In the genomic region with DNA sequence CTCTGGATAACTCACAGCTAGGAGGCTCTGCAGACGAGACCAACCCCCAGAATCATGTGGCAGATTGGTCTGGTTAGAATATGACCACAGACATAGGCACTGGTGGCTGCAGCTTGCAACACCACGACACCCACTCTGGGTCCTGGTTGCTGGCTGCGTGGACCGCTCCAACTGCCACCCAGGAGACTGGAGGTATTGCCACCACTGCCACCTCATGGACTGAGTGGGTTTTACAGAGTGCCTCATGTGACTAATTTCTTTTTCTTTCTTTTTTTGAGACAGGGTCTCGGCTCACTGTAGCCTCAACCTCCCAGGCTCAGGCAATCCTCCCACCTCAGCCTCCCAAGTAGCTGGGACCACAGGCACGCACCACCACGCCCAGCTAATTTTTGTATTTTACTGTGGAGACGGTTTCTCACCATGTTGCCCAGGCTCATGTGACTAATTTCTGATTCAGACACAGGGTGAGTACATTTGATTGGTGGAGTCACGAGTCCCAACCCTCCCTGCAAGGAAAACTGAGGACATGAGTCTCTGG, we compare ENCODE assay signal across 8 cellular contexts. TPM values are rescaled to one million over a fixed set of nuclear protein-coding genes. Genes with fewer than 3 reads are reported as not detected.
DNase-seq lines count a peak whose midpoint lies in the region; ATAC-seq, FAIRE-seq and TF ChIP-seq lines count a peak whose summit lies in the region.

No MANE protein-coding gene starts in this region.

- peak; percentile 70 for TF ChIP-seq CTCF in GM12875 (IDR thresholded peaks at IDR 0.05; ENCODE audit: borderline replicate concordance, insufficient read depth, low read depth, low read length)

- H3K23ac ChIP-seq in trophoblast cell (ENCODE audit: low read length), result no peak overlapping the region

- H3K4me3 ChIP-seq in GM12875 (ENCODE audit: low read depth, low read length) (no peak overlapping the region), trophoblast cell (ENCODE audit: low read depth, low read length) (no peak overlapping the region)

- H3K4me2 ChIP-seq in trophoblast cell (ENCODE audit: low read length), result no peak overlapping the region

- no peaks in the 10 kb centered on the region for H3K27me3 ChIP-seq in trophoblast cell (ENCODE audit: insufficient read depth, low read length)

- no peaks in the 10 kb centered on the region for H3K9me3 ChIP-seq in trophoblast cell (ENCODE audit: insufficient read depth, low read depth, low read length)

- peak; percentile 46 for ATAC-seq in HG03439 (IDR thresholded peaks at IDR 0.05; ENCODE audit: unreplicated experiment)

- DNase-seq in SIG-M5 treated with dmso at 0.1 percent for 504 hours (lab: John Stamatoyannopoulos, UW; ENCODE audit: unreplicated experiment) (peak; percentile 82), germinal center (ENCODE audit: low spot score) (peak; percentile 63), trophoblast cell (peak; percentile 62 to 78), urothelium cell line (ENCODE audit: low spot score) (peak; percentile 60), NCI-H1930 (lab: John Stamatoyannopoulos, UW) (no peak)
- DNase-seq in activated effector memory CD4-positive, alpha-beta T cell treated with anti-CD3 and anti-CD28 coated beads, Interleukin-2, amount 50 U/mL, for 16 hours, result peak; percentile 86

- H4K91ac ChIP-seq in trophoblast cell (ENCODE audit: low read depth, low read length), result no peak overlapping the region

- no peak overlapping the region for H3K9ac ChIP-seq in trophoblast cell (ENCODE audit: low read length)

- no peak overlapping the region for H4K12ac ChIP-seq in trophoblast cell (ENCODE audit: low read depth, low read length)

- H4K8ac ChIP-seq in trophoblast cell (ENCODE audit: low read depth, low read length), result no peak overlapping the region

- no peak overlapping the region for H3K4ac ChIP-seq in trophoblast cell (ENCODE audit: low read depth, low read length)

- H2BK5ac ChIP-seq in trophoblast cell (ENCODE audit: low read depth, low read length, poor library complexity), result no peak overlapping the region

- WGBS in trophoblast cell (ENCODE audit: extremely low coverage, insufficient coverage, insufficient read length), result no CpG with 5 or more reads among the region's 9 CpGs

- no peak overlapping the region for H2AK5ac ChIP-seq in trophoblast cell (ENCODE audit: low read length)

- H2AFZ ChIP-seq in trophoblast cell (ENCODE audit: insufficient read depth, low read length, poor library complexity), result no peak overlapping the region

- H2BK120ac ChIP-seq in trophoblast cell (ENCODE audit: insufficient read depth, low read length, poor library complexity), result no peak overlapping the region

- no peaks in the 10 kb centered on the region for H3K79me2 ChIP-seq in trophoblast cell (ENCODE audit: control insufficient read depth, insufficient read depth, low read length, poor library complexity)

- no peak overlapping the region for H3K18ac ChIP-seq in trophoblast cell (ENCODE audit: low read length)

- no peaks in the 10 kb centered on the region for H3K79me1 ChIP-seq in trophoblast cell (ENCODE audit: low read length)

- H2BK12ac ChIP-seq in trophoblast cell (ENCODE audit: low read length), result no peak overlapping the region

- H3K4me1 ChIP-seq in trophoblast cell (ENCODE audit: control insufficient read depth in 1 of 2, insufficient read depth in 2 of 2, low read length in 2 of 2), result peaks cover 4% of the 10 kb centered on the region in 2 experiments

- no peaks in the 10 kb centered on the region for H3K36me3 ChIP-seq in trophoblast cell (ENCODE audit: control insufficient read depth in 1 of 2, insufficient read depth in 2 of 2, low read length in 2 of 2)

- H3K27ac ChIP-seq in trophoblast cell (ENCODE audit: low read depth, low read length), result no peak overlapping the region

- H3K14ac ChIP-seq in trophoblast cell (ENCODE audit: low read length), result no peak overlapping the region

- no peak for FAIRE-seq in urothelium cell line (lab: Jason Lieb, UNC)

RNA-seq across cellular contexts. Expression of gene NT5DC4, which starts 29.9 kb away (rescaled TPM):
- polyA plus RNA-seq in trophoblast cell (2013), result not detected in 2 replicates

RNA-seq across cellular contexts. Expression of gene SLC20A1, which starts 45.2 kb away (rescaled TPM):
- 25.1 and 26.0 TPM in 2 replicates for polyA plus RNA-seq in trophoblast cell (2013)

Comparison
In these comparisons a context has a peak if more than half of its experiments do, and no peak if none do; other contexts are left out.
1. DNase-seq: peak in SIG-M5 treated with dmso at 0.1 percent for 504 hours (single experiment), activated effector memory CD4-positive, alpha-beta T cell treated with anti-CD3 and anti-CD28 coated beads, Interleukin-2, amount 50 U/mL, for 16 hours (single experiment), germinal center (single experiment), trophoblast cell (2 of 2) and urothelium cell line (single experiment); none in NCI-H1930 (0 of 2).